ENCODE assay signal across 7 cellular contexts in genomic region chr2:227479865-227480475, GRCh38.
DNase-seq lines count a peak whose midpoint lies in the region; ATAC-seq and TF ChIP-seq lines count a peak whose summit lies in the region.

No MANE protein-coding gene starts in this region.

- ATAC-seq in GM21786 (IDR thresholded peaks at IDR 0.05; ENCODE audit: unreplicated experiment) (peak; percentile 46), HG03039 (IDR thresholded peaks at IDR 0.05; ENCODE audit: unreplicated experiment) (no peak)
- ATAC-seq in stimulated activated naive B cell treated with anti-CD40 and anti-IgM and Interleukin-4, amounts not matched to agents 10 μg/mL and 1 μg/mL and 100 μg/mL, for 72 hours (replicated peaks): no peak

- DNase-seq in GF-D8 (lab: John Stamatoyannopoulos, UW) (peak; percentile 20), NOMO-1 treated with DMSO at 0.1 percent for 48 hours (lab: John Stamatoyannopoulos, UW; ENCODE audit: unreplicated experiment) (peak; percentile 38), erythroblast (lab: John Stamatoyannopoulos, UW) (peak; percentile 39 to 56)
- no peak for DNase-seq in stimulated activated naive B cell treated with anti-CD40 and anti-IgM and Interleukin-4, amounts not matched to agents 10 μg/mL and 1 μg/mL and 100 μg/mL, for 72 hours
- no peak for DNase-seq in NK-92 treated with Interleukin-12 subunit alpha and Interleukin-12 subunit beta, amount 100 ng/mL, for 24 hours (lab: John Stamatoyannopoulos, UW)

- H3K4me1 Mint-ChIP-seq in stimulated activated naive B cell treated with anti-CD40 and anti-IgM and Interleukin-4, amounts not matched to agents 10 μg/mL and 1 μg/mL and 100 μg/mL, for 72 hours: peaks cover 31 to 55% of the 10 kb centered on the region in 2 donors

- H3K36me3 Mint-ChIP-seq in stimulated activated naive B cell treated with anti-CD40 and anti-IgM and Interleukin-4, amounts not matched to agents 10 μg/mL and 1 μg/mL and 100 μg/mL, for 72 hours: peaks cover 6 to 18% of the 10 kb centered on the region in 2 donors

- H3K27ac Mint-ChIP-seq in stimulated activated naive B cell treated with anti-CD40 and anti-IgM and Interleukin-4, amounts not matched to agents 10 μg/mL and 1 μg/mL and 100 μg/mL, for 72 hours: peak overlapping the region; percentile 33

- no peak for TF ChIP-seq POLR2A in erythroblast (IDR thresholded peaks at IDR 0.05; ENCODE audit: low read length)

- no peaks in the 10 kb centered on the region for H3K9me3 Mint-ChIP-seq in stimulated activated naive B cell treated with anti-CD40 and anti-IgM and Interleukin-4, amounts not matched to agents 10 μg/mL and 1 μg/mL and 100 μg/mL, for 72 hours

- peak overlapping the region in 1 of 2 donors; percentile 2 for H3K4me3 Mint-ChIP-seq in stimulated activated naive B cell treated with anti-CD40 and anti-IgM and Interleukin-4, amounts not matched to agents 10 μg/mL and 1 μg/mL and 100 μg/mL, for 72 hours

- no peaks in the 10 kb centered on the region for H3K27me3 Mint-ChIP-seq in stimulated activated naive B cell treated with anti-CD40 and anti-IgM and Interleukin-4, amounts not matched to agents 10 μg/mL and 1 μg/mL and 100 μg/mL, for 72 hours

Comparison
In these comparisons a context has a peak if more than half of its experiments do, and no peak if none do; other contexts are left out.
1. DNase-seq: peak in GF-D8 (single experiment), NOMO-1 treated with DMSO at 0.1 percent for 48 hours (single experiment) and erythroblast (2 of 2); none in stimulated activated naive B cell treated with anti-CD40 and anti-IgM and Interleukin-4, amounts not matched to agents 10 μg/mL and 1 μg/mL and 100 μg/mL, for 72 hours (single experiment) and NK-92 treated with Interleukin-12 subunit alpha and Interleukin-12 subunit beta, amount 100 ng/mL, for 24 hours (single experiment).